In the genomic region with DNA sequence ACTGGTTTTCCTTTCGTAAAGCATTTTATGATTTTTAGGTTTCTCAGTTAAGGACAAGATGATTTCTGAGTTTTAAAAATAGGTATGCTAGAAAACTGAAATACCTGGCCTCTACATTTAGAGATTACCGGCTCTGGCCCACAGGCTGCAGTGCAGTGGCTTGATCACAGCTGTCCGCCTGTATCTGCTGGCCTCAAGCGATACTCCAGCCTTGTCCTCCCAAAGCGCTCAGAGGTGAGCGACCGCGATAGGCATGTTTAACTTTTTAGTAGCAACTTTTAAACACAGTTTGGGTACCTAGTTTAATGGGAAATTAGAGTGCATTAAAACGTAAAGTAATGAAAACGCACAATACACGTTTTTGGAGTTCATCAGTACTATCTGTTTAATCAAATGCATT, we compare ENCODE assay signal across 2 cellular contexts.
TF ChIP-seq lines count a peak whose summit lies in the region.

No MANE protein-coding gene starts in this region.

TF ChIP-seq in H1, 55 proteins besides CTCF, POLR2A, EP300 and RAD21 (continued from another document):
- no peak for TF ChIP-seq YY1 (IDR thresholded peaks at IDR 0.05; ENCODE audit: low read depth, low read length)
- no peak for TF ChIP-seq SAP30 (IDR thresholded peaks at IDR 0.05; ENCODE audit: insufficient read depth, insufficient replicate concordance, low read length)
- TF ChIP-seq, protein P1, sequence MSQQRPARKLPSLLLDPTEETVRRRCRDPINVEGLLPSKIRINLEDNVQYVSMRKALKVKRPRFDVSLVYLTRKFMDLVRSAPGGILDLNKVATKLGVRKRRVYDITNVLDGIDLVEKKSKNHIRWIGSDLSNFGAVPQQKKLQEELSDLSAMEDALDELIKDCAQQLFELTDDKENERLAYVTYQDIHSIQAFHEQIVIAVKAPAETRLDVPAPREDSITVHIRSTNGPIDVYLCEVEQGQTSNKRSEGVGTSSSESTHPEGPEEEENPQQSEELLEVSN (IDR thresholded peaks at IDR 0.05), result no peak

TF ChIP-seq in neural cell, 6 proteins besides CTCF, POLR2A, EP300 and RAD21 (continued from another document):
- TF ChIP-seq SMC3 (conservative IDR thresholded peaks at IDR 0.05; ENCODE audit: poor library complexity), result no peak
- no peak for TF ChIP-seq MXI1 (conservative IDR thresholded peaks at IDR 0.05; ENCODE audit: poor library complexity, severe bottlenecking)
- TF ChIP-seq EZH2 (IDR thresholded peaks at IDR 0.05; ENCODE audit: borderline replicate concordance, insufficient read depth, low read length, poor library complexity, severe bottlenecking), result no peak
- TF ChIP-seq, protein P2, sequence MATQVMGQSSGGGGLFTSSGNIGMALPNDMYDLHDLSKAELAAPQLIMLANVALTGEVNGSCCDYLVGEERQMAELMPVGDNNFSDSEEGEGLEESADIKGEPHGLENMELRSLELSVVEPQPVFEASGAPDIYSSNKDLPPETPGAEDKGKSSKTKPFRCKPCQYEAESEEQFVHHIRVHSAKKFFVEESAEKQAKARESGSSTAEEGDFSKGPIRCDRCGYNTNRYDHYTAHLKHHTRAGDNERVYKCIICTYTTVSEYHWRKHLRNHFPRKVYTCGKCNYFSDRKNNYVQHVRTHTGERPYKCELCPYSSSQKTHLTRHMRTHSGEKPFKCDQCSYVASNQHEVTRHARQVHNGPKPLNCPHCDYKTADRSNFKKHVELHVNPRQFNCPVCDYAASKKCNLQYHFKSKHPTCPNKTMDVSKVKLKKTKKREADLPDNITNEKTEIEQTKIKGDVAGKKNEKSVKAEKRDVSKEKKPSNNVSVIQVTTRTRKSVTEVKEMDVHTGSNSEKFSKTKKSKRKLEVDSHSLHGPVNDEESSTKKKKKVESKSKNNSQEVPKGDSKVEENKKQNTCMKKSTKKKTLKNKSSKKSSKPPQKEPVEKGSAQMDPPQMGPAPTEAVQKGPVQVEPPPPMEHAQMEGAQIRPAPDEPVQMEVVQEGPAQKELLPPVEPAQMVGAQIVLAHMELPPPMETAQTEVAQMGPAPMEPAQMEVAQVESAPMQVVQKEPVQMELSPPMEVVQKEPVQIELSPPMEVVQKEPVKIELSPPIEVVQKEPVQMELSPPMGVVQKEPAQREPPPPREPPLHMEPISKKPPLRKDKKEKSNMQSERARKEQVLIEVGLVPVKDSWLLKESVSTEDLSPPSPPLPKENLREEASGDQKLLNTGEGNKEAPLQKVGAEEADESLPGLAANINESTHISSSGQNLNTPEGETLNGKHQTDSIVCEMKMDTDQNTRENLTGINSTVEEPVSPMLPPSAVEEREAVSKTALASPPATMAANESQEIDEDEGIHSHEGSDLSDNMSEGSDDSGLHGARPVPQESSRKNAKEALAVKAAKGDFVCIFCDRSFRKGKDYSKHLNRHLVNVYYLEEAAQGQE (IDR thresholded peaks at IDR 0.05; ENCODE audit: borderline replicate concordance), result no peak
- no peak for TF ChIP-seq POLR2AphosphoS5 (IDR thresholded peaks at IDR 0.05)
